In genomic region chr6:2158596-2159271, GRCh38 we compare ENCODE assay signal across 9 cellular contexts.
DNase-seq lines count a peak whose midpoint lies in the region; TF ChIP-seq lines count a peak whose summit lies in the region.
"Had no signal": no experiment of that assay in that cellular context is flagged by ENCODE, and none has a peak within 500 bp of the region (broad histone marks: within the 10 kb centered on the region; RNA-seq: fewer than 3 reads in every experiment).

No MANE protein-coding gene starts in this region.

- TF ChIP-seq CTCF in AG04449 (IDR thresholded peaks at IDR 0.05; ENCODE audit: insufficient read depth, low read length, missing control alignments): peak; percentile 55
- peak; percentile 17; the same call in 1 of the 2 replicates for TF ChIP-seq CTCF in GM12875 (IDR thresholded peaks at IDR 0.05; ENCODE audit: borderline replicate concordance, insufficient read depth, low read depth, low read length)
- peak; percentile 57 for TF ChIP-seq CTCF in WERI-Rb-1 (IDR thresholded peaks at IDR 0.05; ENCODE audit: low read depth, low read length)
- no peak for TF ChIP-seq CTCF in vagina (IDR thresholded peaks at IDR 0.05)

- H3K9me3 ChIP-seq in WERI-Rb-1 (ENCODE audit: severe bottlenecking) (no peaks in the 10 kb centered on the region), vagina (no peaks in the 10 kb centered on the region)

- H3K27me3 ChIP-seq in WERI-Rb-1 (ENCODE audit: insufficient read depth, low read depth, severe bottlenecking) (no peaks in the 10 kb centered on the region), vagina (no peaks in the 10 kb centered on the region)

- intact Hi-C loops in vagina (cut with DNase I): no loop called here

- H3K4me1 ChIP-seq in vagina: peaks cover 14% of the 10 kb centered on the region

- TF ChIP-seq POLR2A in vagina (IDR thresholded peaks at IDR 0.05): no peak

- H3K27ac ChIP-seq in WERI-Rb-1 (no peak overlapping the region), vagina (no peak overlapping the region)

- H3K4me3 ChIP-seq in AG04449 (ENCODE audit: low read depth, low read length): no peak overlapping the region
- H3K4me3 ChIP-seq in GM12875 (ENCODE audit: low read depth, low read length): no peak overlapping the region
- no peak overlapping the region for H3K4me3 ChIP-seq in WERI-Rb-1 (ENCODE audit: low read depth, low read length)
- H3K4me3 ChIP-seq in vagina: no peak overlapping the region

- DNase-seq in AG04449 (ENCODE audit: low read depth, low spot score) (no peak), WERI-Rb-1 (peak; percentile 24), islet precursor cell (peak; percentile 87), vagina (ENCODE audit: extremely low spot score in 2 of 2) (no peak), NCI-H187 treated with DMSO at 0.1 percent for 48 hours (lab: John Stamatoyannopoulos, UW) (no peak), ureter (ENCODE audit: low spot score) (no peak)
- no peak for DNase-seq in activated CD8-positive, alpha-beta memory T cell treated with anti-CD3 and anti-CD28 coated beads, Interleukin-2, amount 50 U/mL, for 48 hours
- DNase-seq: NCI-H510A treated with DMSO at 0.1 percent for 48 hours had no signal

- no peaks in the 10 kb centered on the region for H3K36me3 ChIP-seq in WERI-Rb-1
- H3K36me3 ChIP-seq in vagina: no peaks in the 10 kb centered on the region

- CTCF ChIA-PET in AG04449 (lab: Yijun Ruan, JAX): no interaction called here

- POLR2A ChIA-PET in AG04449 (lab: Yijun Ruan, JAX): interaction anchor here (1.1 kb wide), 1 partner anchor 472 kb away, joined by 3 read pairs; no protein-coding TSS in a partner anchor

Comparison
In these comparisons a context has a peak if more than half of its experiments do, and no peak if none do; other contexts are left out.
1. DNase-seq: peak in WERI-Rb-1 (single experiment) and islet precursor cell (single experiment); none in AG04449 (single experiment), vagina (0 of 2), activated CD8-positive, alpha-beta memory T cell treated with anti-CD3 and anti-CD28 coated beads, Interleukin-2, amount 50 U/mL, for 48 hours (single experiment), NCI-H187 treated with DMSO at 0.1 percent for 48 hours (single experiment) and ureter (single experiment).
2. CTCF ChIP-seq: peak in AG04449 (single experiment), GM12875 (single experiment) and WERI-Rb-1 (single experiment); none in vagina (0 of 3).